Comparison of ENCODE assay signal across 16 cellular contexts in the genomic region with DNA sequence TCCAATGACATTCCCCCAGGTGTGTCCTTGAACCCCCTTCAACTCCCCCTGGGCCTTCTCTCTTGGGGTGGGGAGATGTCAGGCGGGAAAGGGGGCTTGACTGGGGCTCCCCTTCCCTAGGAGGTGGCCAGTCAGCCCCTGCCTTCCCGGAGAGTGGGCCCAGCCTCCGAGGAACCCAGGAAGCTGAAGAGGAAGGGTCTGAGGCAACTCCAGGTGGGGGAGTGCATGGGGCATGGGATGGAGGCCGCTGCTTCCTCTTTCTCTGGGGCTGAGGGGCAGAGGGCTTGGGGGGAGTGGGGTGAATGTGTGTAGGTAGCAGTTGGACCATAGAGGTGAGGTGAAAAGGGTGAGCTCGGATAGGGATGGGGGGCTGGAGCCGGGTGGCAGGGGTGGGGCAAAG. TPM values are rescaled to one million over a fixed set of nuclear protein-coding genes. Genes with fewer than 3 reads are reported as not detected.
A peak's percentile ranks its signal among the peaks of the same experiment; 100 is the strongest.
DNase-seq lines count a peak whose midpoint lies in the region; ATAC-seq and TF ChIP-seq lines count a peak whose summit lies in the region.
"Had no signal": no experiment of that assay in that cellular context is flagged by ENCODE, and none has a peak within 500 bp of the region (broad histone marks: within the 10 kb centered on the region; RNA-seq: fewer than 3 reads in every experiment).

No MANE protein-coding gene starts in this region.

- no peak for TF ChIP-seq EP300 in transverse colon (IDR thresholded peaks at IDR 0.05; ENCODE audit: low read depth)

- no peak for TF ChIP-seq CTCF in transverse colon (IDR thresholded peaks at IDR 0.05)

- H3K27me3 ChIP-seq in transverse colon: no peaks in the 10 kb centered on the region
- H3K27me3 ChIP-seq: upper lobe of right lung had no signal

- no peak for ATAC-seq in activated T-cell treated with anti-CD3 and anti-CD28 coated beads, Interleukin-2, amount 50 U/mL, for 72 hours (replicated peaks in 1 of 2)
- no peak for ATAC-seq in HG03342 (IDR thresholded peaks at IDR 0.05; ENCODE audit: unreplicated experiment)
- ATAC-seq: upper lobe of right lung had no signal

- TF ChIP-seq POLR2A in transverse colon (IDR thresholded peaks at IDR 0.05): no peak

- H3K4me1 ChIP-seq in mesodermal cell (ENCODE audit: control insufficient read depth, insufficient read depth, low read length, poor library complexity, severe bottlenecking) (peaks cover 22% of the 10 kb centered on the region), transverse colon (peaks cover 0 to 31% (median 26%) of the 10 kb centered on the region in 4 donors)

- H3K9me3 ChIP-seq in mesodermal cell (ENCODE audit: control insufficient read depth, low read length): no peaks in the 10 kb centered on the region
- H3K9me3 ChIP-seq in transverse colon: no peaks in the 10 kb centered on the region
- H3K9me3 ChIP-seq: upper lobe of right lung had no signal

- peaks cover 5 to 15% of the 10 kb centered on the region in 2 donors for H3K36me3 Mint-ChIP-seq in activated T-cell treated with anti-CD3 and anti-CD28 coated beads, Interleukin-2, amount 50 U/mL, for 72 hours (ENCODE audit: insufficient read depth in 2 of 2)
- H3K36me3 Mint-ChIP-seq in activated T-cell treated with anti-CD3 and anti-CD28 coated beads, Interleukin-2, amount 50 U/mL, for 24 hours (ENCODE audit: low read depth): peaks cover 62% of the 10 kb centered on the region
- H3K36me3 Mint-ChIP-seq in activated T-helper 1 cell treated with anti-CD3 and anti-CD28 coated beads, Interleukin-12 subunit alpha, Interleukin-12 subunit beta, Interleukin-2, Interleukin-4 antibody, amounts not matched to agents 30 ng/mL and 10 ng/mL and 1 ng/mL, durations not matched to agents 14 hours and 24 hours and 36 hours (ENCODE audit: low read depth): peaks cover 20% of the 10 kb centered on the region

- intact Hi-C loops in activated T-helper 1 cell treated with anti-CD3 and anti-CD28 coated beads, Interleukin-12 subunit alpha, Interleukin-12 subunit beta, Interleukin-2, Interleukin-4 antibody, amounts not matched to agents 30 ng/mL and 10 ng/mL and 1 ng/mL, durations not matched to agents 14 hours and 24 hours and 36 hours (cut with micrococcal nuclease): loop anchor here (5.0 kb wide), 2 partner anchors 210 to 410 kb away; a partner anchor contains a TSS
- intact Hi-C loops in transverse colon (cut with DNase I; ENCODE audit: low total_unique reads): no loop called here

- H3K4me1 Mint-ChIP-seq in activated T-cell treated with anti-CD3 and anti-CD28 coated beads, Interleukin-2, amount 50 U/mL, for 72 hours (ENCODE audit: low read depth): peaks cover 23% of the 10 kb centered on the region
- peaks cover 23% of the 10 kb centered on the region for H3K4me1 Mint-ChIP-seq in activated T-cell treated with anti-CD3 and anti-CD28 coated beads, Interleukin-2, amount 50 U/mL, for 24 hours (ENCODE audit: low read depth)
- H3K4me1 Mint-ChIP-seq in activated T-helper 1 cell treated with anti-CD3 and anti-CD28 coated beads, Interleukin-12 subunit alpha, Interleukin-12 subunit beta, Interleukin-2, Interleukin-4 antibody, amounts not matched to agents 30 ng/mL and 10 ng/mL and 1 ng/mL, durations not matched to agents 14 hours and 24 hours and 36 hours (ENCODE audit: low read depth): peaks cover 29% of the 10 kb centered on the region

- H3K27ac ChIP-seq in mesodermal cell (ENCODE audit: low read depth, low read length, severe bottlenecking) (peak overlapping the region; percentile 96), transverse colon (peak overlapping the region in 3 of 4 donors; percentile 99 to 100 (median 99))

- H3K27ac Mint-ChIP-seq in activated T-cell treated with anti-CD3 and anti-CD28 coated beads, Interleukin-2, amount 50 U/mL, for 72 hours: peak overlapping the region; percentile 7
- H3K27ac Mint-ChIP-seq in activated T-cell treated with anti-CD3 and anti-CD28 coated beads, Interleukin-2, amount 50 U/mL, for 24 hours: no peak overlapping the region
- peak overlapping the region; percentile 43 for H3K27ac Mint-ChIP-seq in activated T-helper 1 cell treated with anti-CD3 and anti-CD28 coated beads, Interleukin-12 subunit alpha, Interleukin-12 subunit beta, Interleukin-2, Interleukin-4 antibody, amounts not matched to agents 30 ng/mL and 10 ng/mL and 1 ng/mL, durations not matched to agents 14 hours and 24 hours and 36 hours

- no peaks in the 10 kb centered on the region for H3K9me3 Mint-ChIP-seq in activated T-cell treated with anti-CD3 and anti-CD28 coated beads, Interleukin-2, amount 50 U/mL, for 72 hours
- H3K9me3 Mint-ChIP-seq in activated T-cell treated with anti-CD3 and anti-CD28 coated beads, Interleukin-2, amount 50 U/mL, for 24 hours: no peaks in the 10 kb centered on the region
- no peaks in the 10 kb centered on the region for H3K9me3 Mint-ChIP-seq in activated T-helper 1 cell treated with anti-CD3 and anti-CD28 coated beads, Interleukin-12 subunit alpha, Interleukin-12 subunit beta, Interleukin-2, Interleukin-4 antibody, amounts not matched to agents 30 ng/mL and 10 ng/mL and 1 ng/mL, durations not matched to agents 14 hours and 24 hours and 36 hours

- peaks cover 47% of the 10 kb centered on the region for H3K36me3 ChIP-seq in mesodermal cell (ENCODE audit: control insufficient read depth, insufficient read depth, low read length)
- H3K36me3 ChIP-seq in transverse colon: peaks cover 0 to 25% (median 6%) of the 10 kb centered on the region in 4 donors

- H3K4me3 Mint-ChIP-seq in activated T-cell treated with anti-CD3 and anti-CD28 coated beads, Interleukin-2, amount 50 U/mL, for 72 hours: peak overlapping the region in 1 of 2 donors; percentile 97
- H3K4me3 Mint-ChIP-seq in activated T-cell treated with anti-CD3 and anti-CD28 coated beads, Interleukin-2, amount 50 U/mL, for 24 hours: no peak overlapping the region
- peak overlapping the region; percentile 92 for H3K4me3 Mint-ChIP-seq in activated T-helper 1 cell treated with anti-CD3 and anti-CD28 coated beads, Interleukin-12 subunit alpha, Interleukin-12 subunit beta, Interleukin-2, Interleukin-4 antibody, amounts not matched to agents 30 ng/mL and 10 ng/mL and 1 ng/mL, durations not matched to agents 14 hours and 24 hours and 36 hours

- no peak for DNase-seq in activated T-cell treated with anti-CD3 and anti-CD28 coated beads, Interleukin-2, amount 50 U/mL, for 72 hours
- DNase-seq in activated T-cell treated with anti-CD3 and anti-CD28 coated beads, Interleukin-2, amount 50 U/mL, for 24 hours: no peak
- DNase-seq in activated T-helper 1 cell treated with anti-CD3 and anti-CD28 coated beads, Interleukin-12 subunit alpha, Interleukin-12 subunit beta, Interleukin-2, Interleukin-4 antibody, amounts not matched to agents 30 ng/mL and 10 ng/mL and 1 ng/mL, durations not matched to agents 14 hours and 24 hours and 36 hours (ENCODE audit: low spot score): no peak
- DNase-seq in transverse colon (no peak), NCI-H1436 treated with DMSO at 0.1 percent for 48 hours (lab: John Stamatoyannopoulos, UW) (no peak), CD1c-positive myeloid dendritic cell (ENCODE audit: extremely low spot score) (no peak)
- DNase-seq: amygdala; effector CD4-positive, alpha-beta T cell; foreskin melanocyte; NCI-H146; NCI-H69; T1000 had no signal

- in situ Hi-C loops in transverse colon (cut with MboI; ENCODE audit: low pct_ligation_motif_present in 1 of 4, low pct_unique_long_range_greater_than_20kb in 1 of 4, low sequenced_read_pairs in 3 of 4): no loop called here

- H3K4me3 ChIP-seq in mesodermal cell (ENCODE audit: extremely low read depth, insufficient read depth, low read length, poor library complexity, severe bottlenecking): no peak overlapping the region
- H3K4me3 ChIP-seq in transverse colon: no peak overlapping the region

- 84 to 85% methylated on average over 2 to 4 of the region's 6 CpGs for WGBS in mesodermal cell (ENCODE audit: insufficient coverage in 2 of 2), 2 experiments
- WGBS in transverse colon (ENCODE audit: low coverage in 1 of 2), 2 donors: 79 to 80% methylated on average over 1 to 6 of the region's 6 CpGs

- H3K27me3 Mint-ChIP-seq in activated T-cell treated with anti-CD3 and anti-CD28 coated beads, Interleukin-2, amount 50 U/mL, for 72 hours (ENCODE audit: low read depth): no peaks in the 10 kb centered on the region
- H3K27me3 Mint-ChIP-seq in activated T-cell treated with anti-CD3 and anti-CD28 coated beads, Interleukin-2, amount 50 U/mL, for 24 hours: no peaks in the 10 kb centered on the region
- H3K27me3 Mint-ChIP-seq in activated T-helper 1 cell treated with anti-CD3 and anti-CD28 coated beads, Interleukin-12 subunit alpha, Interleukin-12 subunit beta, Interleukin-2, Interleukin-4 antibody, amounts not matched to agents 30 ng/mL and 10 ng/mL and 1 ng/mL, durations not matched to agents 14 hours and 24 hours and 36 hours (ENCODE audit: insufficient read depth): no peaks in the 10 kb centered on the region

RNA-seq across cellular contexts. Expression of a gene that starts 2.7 kb away (rescaled TPM):
- total RNA-seq in activated T-cell treated with anti-CD3 and anti-CD28 coated beads, Interleukin-2, amount 50 U/mL, for 72 hours: 10 to 100 TPM; 19.7 to 21.4 TPM
- total RNA-seq in activated T-helper 1 cell treated with anti-CD3 and anti-CD28 coated beads, Interleukin-12 subunit alpha, Interleukin-12 subunit beta, Interleukin-2, Interleukin-4 antibody, amounts not matched to agents 30 ng/mL and 10 ng/mL and 1 ng/mL, durations not matched to agents 14 hours and 24 hours and 36 hours: 9.3 and 10.2 TPM in 2 replicates
- 19.6 TPM for polyA plus RNA-seq in mesodermal cell (2013, experiment 1 of 2)
- polyA plus RNA-seq in mesodermal cell (2013, experiment 2 of 2): 15.4 TPM
- 10 to 100 TPM in 2 of 4 donors, 1 to 10 TPM in 2; 7.2 to 17.2 (median 9.6) TPM for total RNA-seq in transverse colon

RNA-seq across cellular contexts. Expression of a gene that starts 15.6 kb away (rescaled TPM):
- 10 to 100 TPM; 51.6 to 51.7 TPM for total RNA-seq in activated T-cell treated with anti-CD3 and anti-CD28 coated beads, Interleukin-2, amount 50 U/mL, for 72 hours
- total RNA-seq in activated T-helper 1 cell treated with anti-CD3 and anti-CD28 coated beads, Interleukin-12 subunit alpha, Interleukin-12 subunit beta, Interleukin-2, Interleukin-4 antibody, amounts not matched to agents 30 ng/mL and 10 ng/mL and 1 ng/mL, durations not matched to agents 14 hours and 24 hours and 36 hours: 36.6 and 39.2 TPM in 2 replicates
- polyA plus RNA-seq in mesodermal cell (2013, experiment 1 of 2): 24.1 TPM
- polyA plus RNA-seq in mesodermal cell (2013, experiment 2 of 2): 20.9 TPM
- 10 to 100 TPM; 20.9 to 27.5 (median 22.4) TPM for total RNA-seq in transverse colon

RNA-seq across cellular contexts. Expression of a gene that starts 37.7 kb away (rescaled TPM):
- total RNA-seq in activated T-cell treated with anti-CD3 and anti-CD28 coated beads, Interleukin-2, amount 50 U/mL, for 72 hours: 1 to 10 TPM; 1.8 to 3.0 TPM
- total RNA-seq in activated T-helper 1 cell treated with anti-CD3 and anti-CD28 coated beads, Interleukin-12 subunit alpha, Interleukin-12 subunit beta, Interleukin-2, Interleukin-4 antibody, amounts not matched to agents 30 ng/mL and 10 ng/mL and 1 ng/mL, durations not matched to agents 14 hours and 24 hours and 36 hours: 1.4 and 1.5 TPM in 2 replicates
- polyA plus RNA-seq in mesodermal cell (2013, experiment 1 of 2): 0.41 TPM
- polyA plus RNA-seq in mesodermal cell (2013, experiment 2 of 2): 0.56 TPM
- 1 to 10 TPM in 3 of 4 donors, under 1 TPM in 1; 0.60 to 9.0 (median 5.3) TPM for total RNA-seq in transverse colon
- total RNA-seq: kidney epithelial cell had no signal

RNA-seq across cellular contexts. Expression of a gene that starts 41.0 kb away (rescaled TPM):
- total RNA-seq in activated T-cell treated with anti-CD3 and anti-CD28 coated beads, Interleukin-2, amount 50 U/mL, for 72 hours: 10 to 100 TPM; 41.4 to 59.2 TPM
- total RNA-seq in activated T-helper 1 cell treated with anti-CD3 and anti-CD28 coated beads, Interleukin-12 subunit alpha, Interleukin-12 subunit beta, Interleukin-2, Interleukin-4 antibody, amounts not matched to agents 30 ng/mL and 10 ng/mL and 1 ng/mL, durations not matched to agents 14 hours and 24 hours and 36 hours: 13.8 and 15.4 TPM in 2 replicates
- 35.3 TPM for polyA plus RNA-seq in mesodermal cell (2013, experiment 1 of 2)
- 24.8 TPM for polyA plus RNA-seq in mesodermal cell (2013, experiment 2 of 2)
- total RNA-seq in transverse colon: 10 to 100 TPM; 10.9 to 31.0 (median 14.4) TPM
